ENCODE assay signal across 1 cellular context in the genomic region with DNA sequence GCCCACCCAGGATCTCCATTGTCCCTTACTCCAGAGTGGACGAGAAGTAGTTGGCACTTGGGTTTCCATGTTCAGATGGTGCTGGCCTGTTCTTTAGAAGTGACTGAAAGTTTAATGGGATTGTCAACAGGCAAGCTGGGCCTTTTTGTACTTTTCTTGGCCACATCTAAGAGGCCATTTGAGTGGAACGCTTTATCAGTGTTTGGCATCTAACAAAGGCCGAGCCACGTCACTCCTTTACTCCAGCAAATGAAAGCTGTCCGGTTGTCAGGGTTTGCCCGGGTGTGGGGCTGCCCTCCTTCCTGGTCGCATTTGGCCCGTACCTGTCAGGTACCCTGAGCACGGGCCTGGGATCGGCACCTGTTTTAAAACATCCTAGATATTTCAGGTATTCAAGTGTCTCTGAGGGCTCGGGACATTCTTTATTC.
TF ChIP-seq lines count a peak whose summit lies in the region.

No MANE protein-coding gene starts in this region.

TF ChIP-seq in H1, 55 proteins besides CTCF, POLR2A, EP300 and RAD21:
- TF ChIP-seq BCL11A (IDR thresholded peaks at IDR 0.05; ENCODE audit: low read depth in 2 of 2, low read length in 2 of 2), result no peak
- no peak for TF ChIP-seq POLR2AphosphoS5 (IDR thresholded peaks at IDR 0.05; ENCODE audit: low read depth, low read length)
